In the genomic region with DNA sequence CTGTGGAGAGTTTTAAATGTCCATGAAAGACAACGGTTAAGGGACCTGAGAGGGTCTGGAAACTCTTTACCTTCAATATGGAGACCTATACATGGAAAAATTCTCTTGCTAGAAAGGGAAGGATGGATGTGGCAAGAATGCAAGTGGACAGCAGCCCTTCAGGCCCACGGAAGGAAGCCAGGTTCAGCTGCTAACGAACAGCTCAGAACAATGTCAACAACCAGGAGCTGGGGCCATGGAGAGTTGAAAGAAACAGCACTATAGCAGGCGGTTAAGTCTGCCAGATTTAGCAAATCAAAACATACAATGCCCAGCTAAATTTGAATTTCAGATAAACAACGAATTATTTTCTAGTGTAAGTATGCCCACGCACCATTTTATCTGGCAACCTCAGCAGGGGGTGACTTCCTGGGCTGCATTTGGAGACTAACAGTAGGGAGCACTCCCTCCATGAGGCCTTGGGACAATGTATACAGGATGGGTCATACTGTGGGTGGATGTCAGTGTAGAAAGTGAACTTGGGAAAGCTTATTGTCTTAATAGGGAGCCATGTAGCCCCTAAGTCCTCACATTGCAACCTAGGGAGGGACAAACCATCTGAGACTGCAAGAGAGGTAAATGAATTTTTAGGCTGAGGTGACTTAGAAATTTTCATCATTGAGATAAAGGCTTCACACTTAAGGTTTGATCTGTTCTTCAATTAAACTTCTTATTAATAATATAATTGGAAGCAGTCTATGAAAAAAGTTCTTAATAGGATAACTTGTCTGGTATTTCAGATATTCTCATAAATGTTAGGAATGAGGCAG, we compare ENCODE assay signal across 27 cellular contexts. TPM values are rescaled to one million over a fixed set of nuclear protein-coding genes. Genes with fewer than 3 reads are reported as not detected.
DNase-seq lines count a peak whose midpoint lies in the region; ATAC-seq and TF ChIP-seq lines count a peak whose summit lies in the region.
"Had no signal": no experiment of that assay in that cellular context is flagged by ENCODE, and none has a peak within 500 bp of the region (broad histone marks: within the 10 kb centered on the region; RNA-seq: fewer than 3 reads in every experiment).

No MANE protein-coding gene starts in this region.

- H3K36me3 Mint-ChIP-seq in endodermal cell (ENCODE audit: low read depth) (peaks cover 24% of the 10 kb centered on the region), osteocyte (ENCODE audit: unreplicated experiment) (peaks cover 12% of the 10 kb centered on the region)

- H3K4me1 ChIP-seq in endodermal cell (ENCODE audit: control insufficient read depth, insufficient read depth, low read length) = peaks cover 12% of the 10 kb centered on the region
- H3K4me1 ChIP-seq: breast epithelium, Peyer's patch, psoas muscle, suprapubic skin had no signal

- H3K27ac ChIP-seq in endodermal cell (ENCODE audit: low read depth, low read length) = no peak overlapping the region
- H3K27ac ChIP-seq: breast epithelium, heart left ventricle, Peyer's patch, psoas muscle, suprapubic skin had no signal

- no peaks in the 10 kb centered on the region for H3K27me3 ChIP-seq in endodermal cell (ENCODE audit: control insufficient read depth, insufficient read depth, low read length, poor library complexity, severe bottlenecking)
- H3K27me3 ChIP-seq: breast epithelium, heart left ventricle, Peyer's patch, suprapubic skin had no signal

- in situ Hi-C loops in KBM-7 (cut with MboI; ENCODE audit: low pct_unique_long_range_greater_than_20kb, low sequenced_read_pairs) = no loop called here

- ATAC-seq in GM21723 (IDR thresholded peaks at IDR 0.05; ENCODE audit: unreplicated experiment) = no peak
- ATAC-seq: activated T-cell treated with anti-CD3 and anti-CD28 coated beads, Interleukin-2, amount 50 U/mL, for 4 hours; heart left ventricle; left colon; psoas muscle; stimulated activated naive B cell treated with anti-CD40 and anti-IgM and Interleukin-4, amounts not matched to agents 10 μg/mL and 1 μg/mL and 100 μg/mL, for 72 hours had no signal

- TF ChIP-seq CTCF in endodermal cell (conservative IDR thresholded peaks at IDR 0.05) (no peak), osteocyte (IDR thresholded peaks at IDR 0.05) (no peak)

- 56 to 66% methylated on average over 4 to 6 of the region's 6 CpGs for WGBS in endodermal cell (ENCODE audit: insufficient coverage in 1 of 2, insufficient read length in 1 of 2), 2 experiments

- H3K27ac Mint-ChIP-seq in endodermal cell = peak overlapping the region; percentile 32
- H3K27ac Mint-ChIP-seq in osteocyte (ENCODE audit: unreplicated experiment) = no peak overlapping the region
- H3K27ac Mint-ChIP-seq: activated B cell treated with CpG ODN at 0.5 μM for 24 hours had no signal

- no peak overlapping the region for H3K4me3 ChIP-seq in endodermal cell (ENCODE audit: low read length)
- H3K4me3 ChIP-seq: breast epithelium, heart left ventricle, Peyer's patch, psoas muscle, suprapubic skin had no signal

- H3K9ac ChIP-seq in endodermal cell (ENCODE audit: extremely low read depth, low read length, poor library complexity, severe bottlenecking) = no peak overlapping the region

- H3K4me3 Mint-ChIP-seq in endodermal cell (no peak overlapping the region), osteocyte (ENCODE audit: unreplicated experiment) (no peak overlapping the region)
- H3K4me3 Mint-ChIP-seq: activated B cell treated with CpG ODN at 0.5 μM for 24 hours; activated T-cell treated with anti-CD3 and anti-CD28 coated beads, Interleukin-2, amount 50 U/mL, for 4 hours; stimulated activated naive B cell treated with anti-CD40 and anti-IgM and Interleukin-4, amounts not matched to agents 10 μg/mL and 1 μg/mL and 100 μg/mL, for 72 hours had no signal

- H3K27me3 Mint-ChIP-seq in endodermal cell (ENCODE audit: insufficient read depth) (no peaks in the 10 kb centered on the region), osteocyte (ENCODE audit: unreplicated experiment) (no peaks in the 10 kb centered on the region)
- H3K27me3 Mint-ChIP-seq: activated B cell treated with CpG ODN at 0.5 μM for 24 hours; stimulated activated naive B cell treated with anti-CD40 and anti-IgM and Interleukin-4, amounts not matched to agents 10 μg/mL and 1 μg/mL and 100 μg/mL, for 72 hours had no signal

- DNase-seq in Daoy (ENCODE audit: low read depth) (peak; percentile 9), NCI-H146 (lab: John Stamatoyannopoulos, UW) (peak; percentile 34), endodermal cell (no peak), osteocyte (ENCODE audit: extremely low spot score, unreplicated experiment) (peak; percentile 48), KBM-7 (no peak), OCI-M2 (lab: John Stamatoyannopoulos, UW; ENCODE audit: unreplicated experiment) (no peak)
- DNase-seq: activated B cell treated with CpG ODN at 0.5 μM for 24 hours; activated CD4-positive, alpha-beta T cell treated with anti-CD3 and anti-CD28 coated beads, Interleukin-2, amount 50 U/mL, for 1 hour; activated T-cell treated with anti-CD3 and anti-CD28 coated beads, Interleukin-2, amount 50 U/mL, for 4 hours; DMS153; effector memory CD4-positive, alpha-beta T cell; foreskin fibroblast; heart left ventricle; Karpas-422; left colon; NCI-H1694 treated with DMSO at 0.1 percent for 48 hours; NCI-H2171 treated with DMSO at 0.1 percent for 48 hours; NCI-H526; Peyer's patch; psoas muscle; SIG-M5; stimulated activated CD4-positive, alpha-beta T cell treated with anti-CD3 and anti-CD28 coated beads, Interleukin-4, amount 100 ng/mL, for 4 hours; stimulated activated naive B cell treated with anti-CD40 and anti-IgM and Interleukin-4, amounts not matched to agents 10 μg/mL and 1 μg/mL and 100 μg/mL, for 72 hours; T1000 had no signal

- H3K9me3 ChIP-seq in endodermal cell (ENCODE audit: control insufficient read depth, low read length) = no peaks in the 10 kb centered on the region
- H3K9me3 ChIP-seq: breast epithelium, heart left ventricle, Peyer's patch, psoas muscle, suprapubic skin had no signal

- H3K9me3 Mint-ChIP-seq in endodermal cell (no peaks in the 10 kb centered on the region), osteocyte (ENCODE audit: unreplicated experiment) (no peaks in the 10 kb centered on the region)
- H3K9me3 Mint-ChIP-seq: activated B cell treated with CpG ODN at 0.5 μM for 24 hours; activated T-cell treated with anti-CD3 and anti-CD28 coated beads, Interleukin-2, amount 50 U/mL, for 4 hours; stimulated activated naive B cell treated with anti-CD40 and anti-IgM and Interleukin-4, amounts not matched to agents 10 μg/mL and 1 μg/mL and 100 μg/mL, for 72 hours had no signal

- H3K4me1 Mint-ChIP-seq in endodermal cell (peaks cover 15% of the 10 kb centered on the region), osteocyte (ENCODE audit: unreplicated experiment) (no peaks in the 10 kb centered on the region)
- H3K4me1 Mint-ChIP-seq: activated B cell treated with CpG ODN at 0.5 μM for 24 hours had no signal

- peaks cover 7% of the 10 kb centered on the region for H3K36me3 ChIP-seq in endodermal cell (ENCODE audit: control insufficient read depth, insufficient read depth, low read length)
- H3K36me3 ChIP-seq: breast epithelium had no signal

RNA-seq across cellular contexts. Expression of gene H3-3A, which starts 7.8 kb away (rescaled TPM):
- 266 and 305 TPM in 2 replicates for total RNA-seq in Daoy (2014; rRNA removed; shearing (Covaris generic))
- total RNA-seq in endodermal cell (100 to 1,000 TPM; 733 to 829 TPM), osteocyte (505 and 524 TPM in 2 replicates)
- 1,298 TPM for polyA plus RNA-seq in endodermal cell (2013, experiment 1 of 2)
- polyA plus RNA-seq in endodermal cell (2013, experiment 2 of 2) = 1,242 TPM

RNA-seq across cellular contexts. Expression of gene SDE2, which starts 55.6 kb away (rescaled TPM):
- 21.0 and 22.5 TPM in 2 replicates for total RNA-seq in Daoy (2014; rRNA removed; shearing (Covaris generic))
- total RNA-seq in endodermal cell (10 to 100 TPM; 19.0 to 21.6 TPM), osteocyte (20.0 and 20.7 TPM in 2 replicates)
- 13.3 TPM for polyA plus RNA-seq in endodermal cell (2013, experiment 1 of 2)
- polyA plus RNA-seq in endodermal cell (2013, experiment 2 of 2) = 12.3 TPM

Comparison
In these comparisons a context has a peak if more than half of its experiments do, and no peak if none do; other contexts are left out.
1. DNase-seq: peak in Daoy (single experiment), NCI-H146 (single experiment) and osteocyte (single experiment); none in endodermal cell (single experiment), KBM-7 (single experiment) and OCI-M2 (single experiment).